In genomic region chr3:81728766-81729544, GRCh38 we compare ENCODE assay signal across 16 cellular contexts. TPM values are rescaled to one million over a fixed set of nuclear protein-coding genes. Genes with fewer than 3 reads are reported as not detected.
DNase-seq lines count a peak whose midpoint lies in the region; ATAC-seq lines count a peak whose summit lies in the region.
"Had no signal": no experiment of that assay in that cellular context is flagged by ENCODE, and none has a peak within 500 bp of the region (broad histone marks: within the 10 kb centered on the region; RNA-seq: fewer than 3 reads in every experiment).

No MANE protein-coding gene starts in this region.

- H3K9me3 Mint-ChIP-seq in activated naive CD8-positive, alpha-beta T cell treated with anti-CD3 and anti-CD28 coated beads for 36 hours = no peaks in the 10 kb centered on the region

- H3K27me3 Mint-ChIP-seq in activated naive CD8-positive, alpha-beta T cell treated with anti-CD3 and anti-CD28 coated beads for 36 hours = no peaks in the 10 kb centered on the region

- H3K9me3 ChIP-seq in endocrine pancreas (ENCODE audit: control insufficient read depth, low read length) = no peaks in the 10 kb centered on the region
- H3K9me3 ChIP-seq: gastrocnemius medialis had no signal

- ATAC-seq in HG02973 (IDR thresholded peaks at IDR 0.05; ENCODE audit: unreplicated experiment) (no peak), GM18873 (IDR thresholded peaks at IDR 0.05; ENCODE audit: low FRiP score, unreplicated experiment) (no peak)
- ATAC-seq: right cardiac atrium; stimulated activated naive CD8-positive, alpha-beta T cell treated with anti-CD3 and anti-CD28 coated beads, Interleukin-15, Interleukin-2, amounts not matched to agents 100 U/mL and 50 U/mL, for 24 hours had no signal

- H3K4me3 Mint-ChIP-seq in activated naive CD8-positive, alpha-beta T cell treated with anti-CD3 and anti-CD28 coated beads for 36 hours = no peak overlapping the region
- H3K4me3 Mint-ChIP-seq: H9 had no signal

- no peaks in the 10 kb centered on the region for H3K36me3 ChIP-seq in endocrine pancreas (ENCODE audit: control insufficient read depth, insufficient read depth, low read length)
- H3K36me3 ChIP-seq: gastrocnemius medialis had no signal

- peak overlapping the region; percentile 22 for H3K4me3 ChIP-seq in endocrine pancreas (ENCODE audit: control insufficient read depth, insufficient read depth, low read length)
- H3K4me3 ChIP-seq: BLaER1 treated with 17β-estradiol and CSF1 and Interleukin-3, amounts not matched to agents 10 nM and 100 nM; gastrocnemius medialis had no signal

- no peaks in the 10 kb centered on the region for H3K27me3 ChIP-seq in endocrine pancreas (ENCODE audit: control insufficient read depth, insufficient read depth, low read length)
- H3K27me3 ChIP-seq: BLaER1 treated with 17β-estradiol and CSF1 and Interleukin-3, amounts not matched to agents 10 nM and 100 nM; gastrocnemius medialis had no signal

- DNase-seq in EL = peak; percentile 80
- DNase-seq in RKO (ENCODE audit: low spot score) = peak; percentile 27
- DNase-seq in myocyte (ENCODE audit: low read depth) = peak; percentile 54
- DNase-seq in T1000 (lab: John Stamatoyannopoulos, UW) = no peak
- no peak for DNase-seq in activated naive CD8-positive, alpha-beta T cell treated with anti-CD3 and anti-CD28 coated beads for 36 hours
- DNase-seq: activated naive CD4-positive, alpha-beta T cell treated with Interleukin-2 at 50 U/mL for 16 hours; gastrocnemius medialis; H9; NCI-H1048; NCI-H345; right cardiac atrium; stimulated activated naive CD8-positive, alpha-beta T cell treated with anti-CD3 and anti-CD28 coated beads, Interleukin-15, Interleukin-2, amounts not matched to agents 100 U/mL and 50 U/mL, for 24 hours had no signal

- no peak overlapping the region for H3K27ac Mint-ChIP-seq in activated naive CD8-positive, alpha-beta T cell treated with anti-CD3 and anti-CD28 coated beads for 36 hours
- H3K27ac Mint-ChIP-seq: H9 had no signal

- H3K36me3 Mint-ChIP-seq in activated naive CD8-positive, alpha-beta T cell treated with anti-CD3 and anti-CD28 coated beads for 36 hours = peaks cover 27% of the 10 kb centered on the region

- peaks cover 9% of the 10 kb centered on the region for H3K4me1 ChIP-seq in endocrine pancreas (ENCODE audit: control insufficient read depth, insufficient read depth, low read length)

- peaks cover 6% of the 10 kb centered on the region for H3K4me1 Mint-ChIP-seq in activated naive CD8-positive, alpha-beta T cell treated with anti-CD3 and anti-CD28 coated beads for 36 hours

- H3K9ac ChIP-seq in endocrine pancreas (ENCODE audit: control insufficient read depth, insufficient read depth, low read length) = no peak overlapping the region
- H3K9ac ChIP-seq: BLaER1 treated with 17β-estradiol and CSF1 and Interleukin-3, amounts not matched to agents 10 nM and 100 nM had no signal

RNA-seq across cellular contexts. Expression of gene GBE1, which starts 32.5 kb away (rescaled TPM):
- total RNA-seq in myocyte = 92.1 and 96.4 TPM in 2 replicates
- 67.2 TPM for polyA plus RNA-seq in myocyte (2012)
- total RNA-seq in activated naive CD8-positive, alpha-beta T cell treated with anti-CD3 and anti-CD28 coated beads for 36 hours = 10 to 100 TPM; 69.2 to 70.4 TPM

Comparison
In these comparisons a context has a peak if more than half of its experiments do, and no peak if none do; other contexts are left out.
1. DNase-seq: peak in EL (single experiment), RKO (single experiment) and myocyte (single experiment); none in T1000 (single experiment) and activated naive CD8-positive, alpha-beta T cell treated with anti-CD3 and anti-CD28 coated beads for 36 hours (single experiment).